Comparison of ENCODE assay signal across 1 cellular context in the genomic region with DNA sequence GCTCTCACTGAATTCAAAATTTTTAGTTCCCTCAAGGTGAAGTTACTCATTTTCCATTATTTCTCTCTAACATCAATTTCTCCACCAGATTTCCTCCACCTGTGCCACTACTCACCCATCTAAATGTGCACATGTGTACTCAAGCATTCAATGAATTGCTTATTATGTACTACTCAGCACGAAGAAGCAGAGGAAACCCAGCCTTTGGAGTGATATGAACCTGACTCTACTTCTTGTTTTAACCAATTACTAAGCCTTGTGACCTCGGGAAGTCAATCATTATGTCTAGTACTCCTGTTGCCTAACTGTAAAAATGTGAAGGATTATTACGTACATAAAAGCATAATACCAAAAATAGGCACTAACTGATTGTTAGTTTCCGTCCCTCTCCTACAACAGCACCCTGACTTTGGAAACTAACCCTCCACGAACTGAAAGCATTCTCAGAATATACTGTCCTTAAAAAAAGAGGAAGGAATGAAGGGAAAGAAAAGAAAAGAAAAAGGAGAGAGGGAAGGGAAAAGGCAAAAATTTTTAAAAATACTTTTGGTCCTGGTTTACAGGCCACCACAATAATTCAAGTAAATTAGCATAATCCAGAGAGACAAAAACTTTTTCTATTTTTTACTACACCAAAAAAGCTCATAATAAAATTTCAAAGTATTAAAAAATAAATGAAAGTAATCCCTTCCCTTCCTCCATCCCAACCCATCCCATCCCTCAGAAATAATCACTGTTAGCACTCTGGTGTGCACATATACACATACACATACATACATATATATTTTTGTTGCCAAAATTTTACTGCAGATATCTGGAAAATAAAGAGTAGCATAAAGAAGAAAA.
TF ChIP-seq lines count a peak whose summit lies in the region.

No MANE protein-coding gene starts in this region.

TF ChIP-seq in GM12878, 131 proteins besides CTCF, POLR2A, EP300 and RAD21 (continued from another document):
- TF ChIP-seq, protein P1, sequence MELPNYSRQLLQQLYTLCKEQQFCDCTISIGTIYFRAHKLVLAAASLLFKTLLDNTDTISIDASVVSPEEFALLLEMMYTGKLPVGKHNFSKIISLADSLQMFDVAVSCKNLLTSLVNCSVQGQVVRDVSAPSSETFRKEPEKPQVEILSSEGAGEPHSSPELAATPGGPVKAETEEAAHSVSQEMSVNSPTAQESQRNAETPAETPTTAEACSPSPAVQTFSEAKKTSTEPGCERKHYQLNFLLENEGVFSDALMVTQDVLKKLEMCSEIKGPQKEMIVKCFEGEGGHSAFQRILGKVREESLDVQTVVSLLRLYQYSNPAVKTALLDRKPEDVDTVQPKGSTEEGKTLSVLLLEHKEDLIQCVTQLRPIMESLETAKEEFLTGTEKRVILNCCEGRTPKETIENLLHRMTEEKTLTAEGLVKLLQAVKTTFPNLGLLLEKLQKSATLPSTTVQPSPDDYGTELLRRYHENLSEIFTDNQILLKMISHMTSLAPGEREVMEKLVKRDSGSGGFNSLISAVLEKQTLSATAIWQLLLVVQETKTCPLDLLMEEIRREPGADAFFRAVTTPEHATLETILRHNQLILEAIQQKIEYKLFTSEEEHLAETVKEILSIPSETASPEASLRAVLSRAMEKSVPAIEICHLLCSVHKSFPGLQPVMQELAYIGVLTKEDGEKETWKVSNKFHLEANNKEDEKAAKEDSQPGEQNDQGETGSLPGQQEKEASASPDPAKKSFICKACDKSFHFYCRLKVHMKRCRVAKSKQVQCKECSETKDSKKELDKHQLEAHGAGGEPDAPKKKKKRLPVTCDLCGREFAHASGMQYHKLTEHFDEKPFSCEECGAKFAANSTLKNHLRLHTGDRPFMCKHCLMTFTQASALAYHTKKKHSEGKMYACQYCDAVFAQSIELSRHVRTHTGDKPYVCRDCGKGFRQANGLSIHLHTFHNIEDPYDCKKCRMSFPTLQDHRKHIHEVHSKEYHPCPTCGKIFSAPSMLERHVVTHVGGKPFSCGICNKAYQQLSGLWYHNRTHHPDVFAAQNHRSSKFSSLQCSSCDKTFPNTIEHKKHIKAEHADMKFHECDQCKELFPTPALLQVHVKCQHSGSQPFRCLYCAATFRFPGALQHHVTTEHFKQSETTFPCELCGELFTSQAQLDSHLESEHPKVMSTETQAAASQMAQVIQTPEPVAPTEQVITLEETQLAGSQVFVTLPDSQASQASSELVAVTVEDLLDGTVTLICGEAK (IDR thresholded peaks at IDR 0.05; ENCODE audit: borderline replicate concordance): no peak
- TF ChIP-seq MEF2B (IDR thresholded peaks at IDR 0.05; ENCODE audit: partially characterized antibody, poor library complexity, severe bottlenecking) (peak; percentile 68), POLR2AphosphoS2 (IDR thresholded peaks at IDR 0.05; ENCODE audit: low read depth, low read length) (no peak), EED (IDR thresholded peaks at IDR 0.05; ENCODE audit: low read depth) (peak; percentile 80), ZNF217 (IDR thresholded peaks at IDR 0.05) (no peak), MXI1 (IDR thresholded peaks at IDR 0.05; ENCODE audit: low read depth, low read length) (no peak), RUNX3 (IDR thresholded peaks at IDR 0.05; ENCODE audit: low read length) (peak; percentile 9; the same call in 1 of the 2 replicates), ETV6 (conservative IDR thresholded peaks at IDR 0.05 in 1 of 2, IDR thresholded peaks at IDR 0.05 in 1 of 2; ENCODE audit: borderline replicate concordance in 1 of 2, low read depth in 1 of 2) (no peak), HDAC6 (IDR thresholded peaks at IDR 0.05; ENCODE audit: unreplicated experiment) (no peak), ASH2L (IDR thresholded peaks at IDR 0.05; ENCODE audit: borderline replicate concordance, low read depth) (no peak), YBX1 (IDR thresholded peaks at IDR 0.05) (no peak), JUNB (IDR thresholded peaks at IDR 0.05) (0 out of 2 replicates have a peak, but pooled peaks have one; percentile 4), POU2F2 (IDR thresholded peaks at IDR 0.05; ENCODE audit: borderline replicate concordance, low read depth, low read length) (no peak), NBN (IDR thresholded peaks at IDR 0.05) (peak; percentile 46; the same call in 1 of the 2 replicates), CBFB (IDR thresholded peaks at IDR 0.05; ENCODE audit: low read depth) (0 out of 2 replicates have a peak, but pooled peaks have one; percentile 19), MTA2 (IDR thresholded peaks at IDR 0.05; ENCODE audit: low read depth) (peak; percentile 53; the same call in 1 of the 2 replicates), CBX3 (IDR thresholded peaks at IDR 0.05; ENCODE audit: borderline replicate concordance, low read depth) (no peak), TBL1XR1 (IDR thresholded peaks at IDR 0.05; ENCODE audit: low read depth, low read length) (no peak), LARP7 (IDR thresholded peaks at IDR 0.05) (no peak), RAD51 (IDR thresholded peaks at IDR 0.05) (peak; percentile 20; the same call in 1 of the 2 replicates), ATF7 (IDR thresholded peaks at IDR 0.05; ENCODE audit: low read depth) (0 out of 2 replicates have a peak, but pooled peaks have one; percentile 22), WRNIP1 (IDR thresholded peaks at IDR 0.05; ENCODE audit: borderline replicate concordance, low read depth, low read length) (no peak), MEF2A (IDR thresholded peaks at IDR 0.05; ENCODE audit: insufficient read depth, low read depth, low read length) (peak; percentile 68; the same call in 1 of the 2 replicates), ZBED1 (IDR thresholded peaks at IDR 0.05; ENCODE audit: borderline replicate concordance) (no peak), PAX5 (IDR thresholded peaks at IDR 0.05; ENCODE audit: borderline replicate concordance, low read depth, low read length) (no peak), HCFC1 (IDR thresholded peaks at IDR 0.05; ENCODE audit: low read length) (no peak), IKZF2 (IDR thresholded peaks at IDR 0.05) (peak; percentile 87 to 89)
- TF ChIP-seq, protein P2, sequence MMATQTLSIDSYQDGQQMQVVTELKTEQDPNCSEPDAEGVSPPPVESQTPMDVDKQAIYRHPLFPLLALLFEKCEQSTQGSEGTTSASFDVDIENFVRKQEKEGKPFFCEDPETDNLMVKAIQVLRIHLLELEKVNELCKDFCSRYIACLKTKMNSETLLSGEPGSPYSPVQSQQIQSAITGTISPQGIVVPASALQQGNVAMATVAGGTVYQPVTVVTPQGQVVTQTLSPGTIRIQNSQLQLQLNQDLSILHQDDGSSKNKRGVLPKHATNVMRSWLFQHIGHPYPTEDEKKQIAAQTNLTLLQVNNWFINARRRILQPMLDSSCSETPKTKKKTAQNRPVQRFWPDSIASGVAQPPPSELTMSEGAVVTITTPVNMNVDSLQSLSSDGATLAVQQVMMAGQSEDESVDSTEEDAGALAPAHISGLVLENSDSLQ (IDR thresholded peaks at IDR 0.05): peak; percentile 80
- TF ChIP-seq, protein P3, sequence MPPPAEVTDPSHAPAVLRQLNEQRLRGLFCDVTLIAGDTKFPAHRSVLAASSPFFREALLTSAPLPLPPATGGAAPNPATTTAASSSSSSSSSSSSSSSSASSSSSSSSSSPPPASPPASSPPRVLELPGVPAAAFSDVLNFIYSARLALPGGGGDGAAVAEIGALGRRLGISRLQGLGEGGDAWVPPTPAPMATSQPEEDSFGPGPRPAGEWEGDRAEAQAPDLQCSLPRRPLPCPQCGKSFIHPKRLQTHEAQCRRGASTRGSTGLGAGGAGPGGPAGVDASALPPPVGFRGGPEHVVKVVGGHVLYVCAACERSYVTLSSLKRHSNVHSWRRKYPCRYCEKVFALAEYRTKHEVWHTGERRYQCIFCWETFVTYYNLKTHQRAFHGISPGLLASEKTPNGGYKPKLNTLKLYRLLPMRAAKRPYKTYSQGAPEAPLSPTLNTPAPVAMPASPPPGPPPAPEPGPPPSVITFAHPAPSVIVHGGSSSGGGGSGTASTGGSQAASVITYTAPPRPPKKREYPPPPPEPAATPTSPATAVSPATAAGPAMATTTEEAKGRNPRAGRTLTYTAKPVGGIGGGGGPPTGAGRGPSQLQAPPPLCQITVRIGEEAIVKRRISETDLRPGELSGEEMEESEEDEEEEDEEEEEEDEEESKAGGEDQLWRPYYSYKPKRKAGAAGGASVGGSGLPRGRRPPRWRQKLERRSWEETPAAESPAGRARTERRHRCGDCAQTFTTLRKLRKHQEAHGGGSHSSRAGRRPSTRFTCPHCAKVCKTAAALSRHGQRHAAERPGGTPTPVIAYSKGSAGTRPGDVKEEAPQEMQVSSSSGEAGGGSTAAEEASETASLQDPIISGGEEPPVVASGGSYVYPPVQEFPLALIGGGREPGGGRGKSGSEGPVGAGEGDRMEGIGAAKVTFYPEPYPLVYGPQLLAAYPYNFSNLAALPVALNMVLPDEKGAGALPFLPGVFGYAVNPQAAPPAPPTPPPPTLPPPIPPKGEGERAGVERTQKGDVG (CRISPR knock-in tag; IDR thresholded peaks at IDR 0.05): no peak
- TF ChIP-seq, protein P4, sequence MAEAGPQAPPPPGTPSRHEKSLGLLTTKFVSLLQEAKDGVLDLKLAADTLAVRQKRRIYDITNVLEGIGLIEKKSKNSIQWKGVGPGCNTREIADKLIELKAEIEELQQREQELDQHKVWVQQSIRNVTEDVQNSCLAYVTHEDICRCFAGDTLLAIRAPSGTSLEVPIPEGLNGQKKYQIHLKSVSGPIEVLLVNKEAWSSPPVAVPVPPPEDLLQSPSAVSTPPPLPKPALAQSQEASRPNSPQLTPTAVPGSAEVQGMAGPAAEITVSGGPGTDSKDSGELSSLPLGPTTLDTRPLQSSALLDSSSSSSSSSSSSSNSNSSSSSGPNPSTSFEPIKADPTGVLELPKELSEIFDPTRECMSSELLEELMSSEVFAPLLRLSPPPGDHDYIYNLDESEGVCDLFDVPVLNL (IDR thresholded peaks at IDR 0.05; ENCODE audit: low read depth, low read length): no peak
- TF ChIP-seq, protein P5, sequence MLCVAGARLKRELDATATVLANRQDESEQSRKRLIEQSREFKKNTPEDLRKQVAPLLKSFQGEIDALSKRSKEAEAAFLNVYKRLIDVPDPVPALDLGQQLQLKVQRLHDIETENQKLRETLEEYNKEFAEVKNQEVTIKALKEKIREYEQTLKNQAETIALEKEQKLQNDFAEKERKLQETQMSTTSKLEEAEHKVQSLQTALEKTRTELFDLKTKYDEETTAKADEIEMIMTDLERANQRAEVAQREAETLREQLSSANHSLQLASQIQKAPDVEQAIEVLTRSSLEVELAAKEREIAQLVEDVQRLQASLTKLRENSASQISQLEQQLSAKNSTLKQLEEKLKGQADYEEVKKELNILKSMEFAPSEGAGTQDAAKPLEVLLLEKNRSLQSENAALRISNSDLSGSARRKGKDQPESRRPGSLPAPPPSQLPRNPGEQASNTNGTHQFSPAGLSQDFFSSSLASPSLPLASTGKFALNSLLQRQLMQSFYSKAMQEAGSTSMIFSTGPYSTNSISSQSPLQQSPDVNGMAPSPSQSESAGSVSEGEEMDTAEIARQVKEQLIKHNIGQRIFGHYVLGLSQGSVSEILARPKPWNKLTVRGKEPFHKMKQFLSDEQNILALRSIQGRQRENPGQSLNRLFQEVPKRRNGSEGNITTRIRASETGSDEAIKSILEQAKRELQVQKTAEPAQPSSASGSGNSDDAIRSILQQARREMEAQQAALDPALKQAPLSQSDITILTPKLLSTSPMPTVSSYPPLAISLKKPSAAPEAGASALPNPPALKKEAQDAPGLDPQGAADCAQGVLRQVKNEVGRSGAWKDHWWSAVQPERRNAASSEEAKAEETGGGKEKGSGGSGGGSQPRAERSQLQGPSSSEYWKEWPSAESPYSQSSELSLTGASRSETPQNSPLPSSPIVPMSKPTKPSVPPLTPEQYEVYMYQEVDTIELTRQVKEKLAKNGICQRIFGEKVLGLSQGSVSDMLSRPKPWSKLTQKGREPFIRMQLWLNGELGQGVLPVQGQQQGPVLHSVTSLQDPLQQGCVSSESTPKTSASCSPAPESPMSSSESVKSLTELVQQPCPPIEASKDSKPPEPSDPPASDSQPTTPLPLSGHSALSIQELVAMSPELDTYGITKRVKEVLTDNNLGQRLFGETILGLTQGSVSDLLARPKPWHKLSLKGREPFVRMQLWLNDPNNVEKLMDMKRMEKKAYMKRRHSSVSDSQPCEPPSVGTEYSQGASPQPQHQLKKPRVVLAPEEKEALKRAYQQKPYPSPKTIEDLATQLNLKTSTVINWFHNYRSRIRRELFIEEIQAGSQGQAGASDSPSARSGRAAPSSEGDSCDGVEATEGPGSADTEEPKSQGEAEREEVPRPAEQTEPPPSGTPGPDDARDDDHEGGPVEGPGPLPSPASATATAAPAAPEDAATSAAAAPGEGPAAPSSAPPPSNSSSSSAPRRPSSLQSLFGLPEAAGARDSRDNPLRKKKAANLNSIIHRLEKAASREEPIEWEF (IDR thresholded peaks at IDR 0.05; ENCODE audit: insufficient replicate concordance, low read depth, low read length): no peak
- TF ChIP-seq, protein P6, sequence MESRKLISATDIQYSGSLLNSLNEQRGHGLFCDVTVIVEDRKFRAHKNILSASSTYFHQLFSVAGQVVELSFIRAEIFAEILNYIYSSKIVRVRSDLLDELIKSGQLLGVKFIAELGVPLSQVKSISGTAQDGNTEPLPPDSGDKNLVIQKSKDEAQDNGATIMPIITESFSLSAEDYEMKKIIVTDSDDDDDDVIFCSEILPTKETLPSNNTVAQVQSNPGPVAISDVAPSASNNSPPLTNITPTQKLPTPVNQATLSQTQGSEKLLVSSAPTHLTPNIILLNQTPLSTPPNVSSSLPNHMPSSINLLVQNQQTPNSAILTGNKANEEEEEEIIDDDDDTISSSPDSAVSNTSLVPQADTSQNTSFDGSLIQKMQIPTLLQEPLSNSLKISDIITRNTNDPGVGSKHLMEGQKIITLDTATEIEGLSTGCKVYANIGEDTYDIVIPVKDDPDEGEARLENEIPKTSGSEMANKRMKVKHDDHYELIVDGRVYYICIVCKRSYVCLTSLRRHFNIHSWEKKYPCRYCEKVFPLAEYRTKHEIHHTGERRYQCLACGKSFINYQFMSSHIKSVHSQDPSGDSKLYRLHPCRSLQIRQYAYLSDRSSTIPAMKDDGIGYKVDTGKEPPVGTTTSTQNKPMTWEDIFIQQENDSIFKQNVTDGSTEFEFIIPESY (IDR thresholded peaks at IDR 0.05): no peak
- TF ChIP-seq, protein P7, sequence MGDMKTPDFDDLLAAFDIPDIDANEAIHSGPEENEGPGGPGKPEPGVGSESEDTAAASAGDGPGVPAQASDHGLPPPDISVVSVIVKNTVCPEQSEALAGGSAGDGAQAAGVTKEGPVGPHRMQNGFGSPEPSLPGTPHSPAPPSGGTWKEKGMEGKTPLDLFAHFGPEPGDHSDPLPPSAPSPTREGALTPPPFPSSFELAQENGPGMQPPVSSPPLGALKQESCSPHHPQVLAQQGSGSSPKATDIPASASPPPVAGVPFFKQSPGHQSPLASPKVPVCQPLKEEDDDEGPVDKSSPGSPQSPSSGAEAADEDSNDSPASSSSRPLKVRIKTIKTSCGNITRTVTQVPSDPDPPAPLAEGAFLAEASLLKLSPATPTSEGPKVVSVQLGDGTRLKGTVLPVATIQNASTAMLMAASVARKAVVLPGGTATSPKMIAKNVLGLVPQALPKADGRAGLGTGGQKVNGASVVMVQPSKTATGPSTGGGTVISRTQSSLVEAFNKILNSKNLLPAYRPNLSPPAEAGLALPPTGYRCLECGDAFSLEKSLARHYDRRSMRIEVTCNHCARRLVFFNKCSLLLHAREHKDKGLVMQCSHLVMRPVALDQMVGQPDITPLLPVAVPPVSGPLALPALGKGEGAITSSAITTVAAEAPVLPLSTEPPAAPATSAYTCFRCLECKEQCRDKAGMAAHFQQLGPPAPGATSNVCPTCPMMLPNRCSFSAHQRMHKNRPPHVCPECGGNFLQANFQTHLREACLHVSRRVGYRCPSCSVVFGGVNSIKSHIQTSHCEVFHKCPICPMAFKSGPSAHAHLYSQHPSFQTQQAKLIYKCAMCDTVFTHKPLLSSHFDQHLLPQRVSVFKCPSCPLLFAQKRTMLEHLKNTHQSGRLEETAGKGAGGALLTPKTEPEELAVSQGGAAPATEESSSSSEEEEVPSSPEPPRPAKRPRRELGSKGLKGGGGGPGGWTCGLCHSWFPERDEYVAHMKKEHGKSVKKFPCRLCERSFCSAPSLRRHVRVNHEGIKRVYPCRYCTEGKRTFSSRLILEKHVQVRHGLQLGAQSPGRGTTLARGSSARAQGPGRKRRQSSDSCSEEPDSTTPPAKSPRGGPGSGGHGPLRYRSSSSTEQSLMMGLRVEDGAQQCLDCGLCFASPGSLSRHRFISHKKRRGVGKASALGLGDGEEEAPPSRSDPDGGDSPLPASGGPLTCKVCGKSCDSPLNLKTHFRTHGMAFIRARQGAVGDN (IDR thresholded peaks at IDR 0.05): no peak
